In the genomic region with DNA sequence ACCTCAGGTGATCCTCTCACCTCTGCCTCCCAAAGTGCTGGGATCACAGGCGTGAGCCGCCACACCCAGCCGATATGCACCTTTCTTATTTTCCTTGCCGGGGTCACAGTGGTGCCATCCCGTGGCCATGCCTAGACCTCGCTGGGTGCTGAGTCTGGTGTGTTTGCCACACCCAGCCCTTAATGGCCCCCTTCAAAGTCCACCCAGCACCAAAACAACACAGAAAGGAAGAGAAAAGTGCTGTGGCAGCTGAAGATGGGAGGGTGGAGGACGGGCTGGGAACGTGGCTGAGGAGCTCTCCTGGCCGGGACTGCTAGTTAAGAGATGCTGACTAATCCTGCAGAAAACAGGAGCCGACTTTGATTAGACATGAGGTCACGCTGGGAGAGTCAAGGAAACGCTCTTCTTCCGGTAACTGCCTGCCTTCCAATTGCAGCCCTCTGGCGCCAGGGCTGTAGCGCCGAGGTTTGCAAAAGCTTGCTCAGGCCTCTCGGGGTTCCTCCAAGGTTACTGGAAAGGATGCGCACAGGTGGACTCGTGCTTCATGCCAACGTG, we compare ENCODE assay signal across 8 cellular contexts. TPM values are rescaled to one million over a fixed set of nuclear protein-coding genes. Genes with fewer than 3 reads are reported as not detected.
A peak's percentile ranks its signal among the peaks of the same experiment; 100 is the strongest.
DNase-seq lines count a peak whose midpoint lies in the region; ATAC-seq, FAIRE-seq and TF ChIP-seq lines count a peak whose summit lies in the region.
"Had no signal": no experiment of that assay in that cellular context is flagged by ENCODE, and none has a peak within 500 bp of the region (broad histone marks: within the 10 kb centered on the region; RNA-seq: fewer than 3 reads in every experiment).

No MANE protein-coding gene starts in this region.

- H3K27me3 ChIP-seq in HUES6 (ENCODE audit: control insufficient read depth, insufficient read depth, low read length) (no peaks in the 10 kb centered on the region), keratinocyte (ENCODE audit: control insufficient read depth, extremely low read depth, insufficient read depth, low read length) (no peaks in the 10 kb centered on the region), tibial nerve (no peaks in the 10 kb centered on the region)

- H2AFZ ChIP-seq in keratinocyte (ENCODE audit: control insufficient read depth, low read length), result peak overlapping the region; percentile 85

- H3K36me3 ChIP-seq in HUES6 (ENCODE audit: control insufficient read depth, insufficient read depth, low read length) (peaks cover 12% of the 10 kb centered on the region), keratinocyte (ENCODE audit: control insufficient read depth in 2 of 2, extremely low read depth in 1 of 2, insufficient read depth in 2 of 2, low read length in 2 of 2) (peaks cover 0 to 19% of the 10 kb centered on the region in 2 experiments), tibial nerve (peaks cover 0 to 72% (median 0%) of the 10 kb centered on the region in 3 donors)

- DNase-seq in astrocyte of the hippocampus (ENCODE audit: low read depth, low spot score) (peak; percentile 76), keratinocyte (ENCODE audit: low read depth, low spot score) (peak; percentile 74), tibial nerve (ENCODE audit: low spot score in 2 of 2) (peak in 1 of 2 donors; percentile 34), NCI-H748 (lab: John Stamatoyannopoulos, UW; ENCODE audit: unreplicated experiment) (no peak), DMS153 treated with DMSO at 0.1 percent for 48 hours (lab: John Stamatoyannopoulos, UW; ENCODE audit: unreplicated experiment) (no peak)
- DNase-seq: activated naive CD8-positive, alpha-beta T cell treated with anti-CD3 and anti-CD28 coated beads, Interleukin-2, amount 50 U/mL, for 24 hours had no signal

- H3K79me2 ChIP-seq in keratinocyte (ENCODE audit: control insufficient read depth, insufficient read depth, low read length), result no peaks in the 10 kb centered on the region

- peak overlapping the region; percentile 75 for H3K4me2 ChIP-seq in keratinocyte (ENCODE audit: control insufficient read depth, extremely low read depth, insufficient read depth, low read depth, low read length)

- no peaks in the 10 kb centered on the region for H4K20me1 ChIP-seq in keratinocyte (ENCODE audit: control insufficient read depth, extremely low read depth, insufficient read depth, low read length)

- no peaks in the 10 kb centered on the region for H3K9me1 ChIP-seq in keratinocyte (ENCODE audit: control insufficient read depth, extremely low read depth, insufficient read depth, low read length)

- H3K27ac ChIP-seq in HUES6 (ENCODE audit: low read depth, low read length), result no peak overlapping the region
- H3K27ac ChIP-seq in keratinocyte (ENCODE audit: control insufficient read depth, insufficient read depth, low read length), result peak overlapping the region; percentile 64
- H3K27ac ChIP-seq in tibial nerve, result peak overlapping the region in 3 of 4 donors; percentile 2 to 32 (median 30)

- TF ChIP-seq CTCF in keratinocyte (optimal IDR thresholded peaks at IDR 0.05 in 1 of 3, IDR thresholded peaks at IDR 0.05 in 1 of 3, conservative IDR thresholded peaks at IDR 0.05 in 1 of 3; ENCODE audit: extremely low read depth in 1 of 3, insufficient read depth in 2 of 3, low read length in 3 of 3), result peak in 2 of 3 experiments; percentile 23 to 54
- TF ChIP-seq CTCF in tibial nerve (IDR thresholded peaks at IDR 0.05), result peak in 1 of 5 experiments; percentile 6

- dilution Hi-C loops in keratinocyte (cut with MboI; ENCODE audit: extremely low pct_ligation_motif_present, low sequenced_read_pairs), result no loop called here

- no peak for TF ChIP-seq POLR2A in tibial nerve (IDR thresholded peaks at IDR 0.05)

- FAIRE-seq in keratinocyte (lab: Jason Lieb, UNC), result peak; percentile 95

- H3K9me3 ChIP-seq in HUES6 (ENCODE audit: control insufficient read depth, insufficient read depth, low read depth, low read length), result no peaks in the 10 kb centered on the region
- no peaks in the 10 kb centered on the region for H3K9me3 ChIP-seq in keratinocyte (ENCODE audit: control insufficient read depth, low read depth, low read length)
- no peaks in the 10 kb centered on the region for H3K9me3 ChIP-seq in tibial nerve

- H3K9ac ChIP-seq in HUES6 (ENCODE audit: low read length), result peak overlapping the region; percentile 13
- H3K9ac ChIP-seq in keratinocyte (ENCODE audit: control insufficient read depth, extremely low read depth, insufficient read depth, low read length), result peak overlapping the region; percentile 56

- H3K4me3 ChIP-seq in HUES6 (ENCODE audit: low read depth, low read length) (no peak overlapping the region), keratinocyte (ENCODE audit: control insufficient read depth in 2 of 3, extremely low read depth in 1 of 3, insufficient read depth in 2 of 3, low read depth in 1 of 3, low read length in 3 of 3) (no peak overlapping the region), tibial nerve (no peak overlapping the region)

- 58 to 62% methylated on average over 20 of the region's 20 CpGs for WGBS in tibial nerve, 2 donors

- peak in 1 of 2 donors; percentile 31 for TF ChIP-seq EP300 in tibial nerve (IDR thresholded peaks at IDR 0.05)

- ATAC-seq in GM18861 (IDR thresholded peaks at IDR 0.05; ENCODE audit: unreplicated experiment), result no peak
- ATAC-seq: activated naive CD8-positive, alpha-beta T cell treated with anti-CD3 and anti-CD28 coated beads, Interleukin-2, amount 50 U/mL, for 24 hours had no signal

- H3K4me1 ChIP-seq in HUES6 (ENCODE audit: control insufficient read depth, insufficient read depth, low read length) (peaks cover 13% of the 10 kb centered on the region; the same call in 1 of the 2 replicates), keratinocyte (ENCODE audit: control insufficient read depth, extremely low read depth, insufficient read depth, low read length) (peaks cover 15% of the 10 kb centered on the region), tibial nerve (peaks cover 0 to 11% (median 0%) of the 10 kb centered on the region in 4 donors)

RNA-seq across cellular contexts. Expression of gene SLC43A2, which starts 10.9 kb away (rescaled TPM):
- 12.7 to 17.0 TPM (median 13.9 TPM) in 3 replicates for polyA plus RNA-seq in keratinocyte
- polyA plus RNA-seq in keratinocyte (2011; ENCODE audit: low read depth), result 2.7 TPM
- 7.4 and 11.8 TPM in 2 replicates for polyA plus RNA-seq in keratinocyte (2011; cell fraction: cytosol; rRNA removed)
- 35.3 and 40.2 TPM in 2 replicates for polyA plus RNA-seq in keratinocyte (2011; cell fraction: nucleus; rRNA removed)
- 4.9 and 14.3 TPM in 2 replicates for polyA plus RNA-seq in keratinocyte (2012; ENCODE audit: low replicate concordance)
- 17.8 to 39.3 TPM (median 26.5 TPM) in 3 replicates for polyA minus RNA-seq in keratinocyte
- 37.4 TPM for polyA minus RNA-seq in keratinocyte (2011; cell fraction: cytosol; rRNA and poly(A)+ RNA removed)
- polyA minus RNA-seq in keratinocyte (2011; cell fraction: nucleus; rRNA and poly(A)+ RNA removed), result 38.0 and 53.4 TPM in 2 replicates
- 10 to 100 TPM; 10.3 to 26.1 (median 14.1) TPM for total RNA-seq in tibial nerve

RNA-seq across cellular contexts. Expression of gene SCARF1, which starts 27.8 kb away (rescaled TPM):
- 0.05 to 0.18 TPM (median 0.06 TPM) in 3 replicates for polyA plus RNA-seq in keratinocyte
- polyA plus RNA-seq in keratinocyte (2011; ENCODE audit: low read depth), result not detected
- 0.01 TPM in 2 replicates for polyA plus RNA-seq in keratinocyte (2011; cell fraction: cytosol; rRNA removed)
- 0.36 and 0.67 TPM in 2 replicates for polyA plus RNA-seq in keratinocyte (2011; cell fraction: nucleus; rRNA removed)
- 0.03 and 0.18 TPM in 2 replicates for polyA plus RNA-seq in keratinocyte (2012; ENCODE audit: low replicate concordance)
- polyA minus RNA-seq in keratinocyte, result 0.10 to 0.13 TPM in 2 of 3 replicates, not detected in the other
- not detected for polyA minus RNA-seq in keratinocyte (2011; cell fraction: cytosol; rRNA and poly(A)+ RNA removed)
- 0.32 TPM in 1 of 2 replicates, not detected in the other for polyA minus RNA-seq in keratinocyte (2011; cell fraction: nucleus; rRNA and poly(A)+ RNA removed)
- total RNA-seq in tibial nerve, result 10 to 100 TPM in 3 of 4 donors, 1 to 10 TPM in 1; 7.1 to 30.6 (median 21.7) TPM

RNA-seq across cellular contexts. Expression of gene RILP, which starts 32.0 kb away (rescaled TPM):
- polyA plus RNA-seq in keratinocyte, result 3.1 to 4.5 TPM (median 3.2 TPM) in 3 replicates
- polyA plus RNA-seq in keratinocyte (2011; ENCODE audit: low read depth), result 1.3 TPM
- 2.4 and 4.6 TPM in 2 replicates for polyA plus RNA-seq in keratinocyte (2011; cell fraction: cytosol; rRNA removed)
- 3.1 and 3.9 TPM in 2 replicates for polyA plus RNA-seq in keratinocyte (2011; cell fraction: nucleus; rRNA removed)
- 2.0 and 3.8 TPM in 2 replicates for polyA plus RNA-seq in keratinocyte (2012; ENCODE audit: low replicate concordance)
- polyA minus RNA-seq in keratinocyte, result 2.2 to 3.3 TPM (median 2.5 TPM) in 3 replicates
- polyA minus RNA-seq in keratinocyte (2011; cell fraction: cytosol; rRNA and poly(A)+ RNA removed), result 3.8 TPM
- polyA minus RNA-seq in keratinocyte (2011; cell fraction: nucleus; rRNA and poly(A)+ RNA removed), result 2.3 TPM in 2 replicates
- 10 to 100 TPM; 17.6 to 59.1 (median 57.3) TPM for total RNA-seq in tibial nerve

RNA-seq across cellular contexts. Expression of gene PITPNA, which starts 55.1 kb away (rescaled TPM):
- polyA plus RNA-seq in keratinocyte, result 45.2 to 80.0 TPM (median 76.5 TPM) in 3 replicates
- 94.0 TPM for polyA plus RNA-seq in keratinocyte (2011; ENCODE audit: low read depth)
- polyA plus RNA-seq in keratinocyte (2011; cell fraction: cytosol; rRNA removed), result 71.2 and 85.2 TPM in 2 replicates
- 77.1 and 79.8 TPM in 2 replicates for polyA plus RNA-seq in keratinocyte (2011; cell fraction: nucleus; rRNA removed)
- 39.7 and 78.7 TPM in 2 replicates for polyA plus RNA-seq in keratinocyte (2012; ENCODE audit: low replicate concordance)
- polyA minus RNA-seq in keratinocyte, result 40.8 to 46.0 TPM (median 41.8 TPM) in 3 replicates
- polyA minus RNA-seq in keratinocyte (2011; cell fraction: cytosol; rRNA and poly(A)+ RNA removed), result 38.2 TPM
- polyA minus RNA-seq in keratinocyte (2011; cell fraction: nucleus; rRNA and poly(A)+ RNA removed), result 11.8 and 27.9 TPM in 2 replicates
- total RNA-seq in tibial nerve, result 10 to 100 TPM; 31.0 to 41.5 (median 39.3) TPM

Comparison
In these comparisons a context has a peak if more than half of its experiments do, and no peak if none do; other contexts are left out.
1. DNase-seq: peak in astrocyte of the hippocampus (single experiment) and keratinocyte (single experiment); none in NCI-H748 (single experiment) and DMS153 treated with DMSO at 0.1 percent for 48 hours (single experiment).